8 cellular contexts compared by ENCODE assay signal in genomic region chr16:4767872-4768548, GRCh38. TPM values are rescaled to one million over a fixed set of nuclear protein-coding genes. Genes with fewer than 3 reads are reported as not detected.
A peak's percentile ranks its signal among the peaks of the same experiment; 100 is the strongest.
DNase-seq lines count a peak whose midpoint lies in the region; TF ChIP-seq lines count a peak whose summit lies in the region.

No MANE protein-coding gene starts in this region.

- peaks cover 19% of the 10 kb centered on the region for H3K4me1 ChIP-seq in testis

- H3K4me1 Mint-ChIP-seq in T-helper 1 cell treated with Interleukin-12 subunit alpha and Interleukin-12 subunit beta and Interleukin-4 antibody, amounts not matched to agents 30 μg/mL and 1 μg/mL, for 36 hours (ENCODE audit: low read depth): peaks cover 21% of the 10 kb centered on the region

- intact Hi-C loops in testis (cut with DNase I; ENCODE audit: low total_unique reads): loop anchor here (10.0 kb wide), 1 partner anchor 163 kb away; no protein-coding TSS in a partner anchor

- TF ChIP-seq CTCF in astrocyte of the cerebellum (IDR thresholded peaks at IDR 0.05; ENCODE audit: low read depth, low read length, missing control alignments) (no peak), testis (IDR thresholded peaks at IDR 0.05) (no peak)

- peak overlapping the region; percentile 86 for H3K27ac Mint-ChIP-seq in T-helper 1 cell treated with Interleukin-12 subunit alpha and Interleukin-12 subunit beta and Interleukin-4 antibody, amounts not matched to agents 30 μg/mL and 1 μg/mL, for 36 hours

- H3K27me3 ChIP-seq in layer of hippocampus (ENCODE audit: control insufficient read depth, insufficient read depth, low read length) (no peaks in the 10 kb centered on the region), testis (no peaks in the 10 kb centered on the region)

- in situ Hi-C loops in astrocyte of the cerebellum (cut with HindIII; ENCODE audit: low sequenced_read_pairs): loop anchor here (5.0 kb wide), 1 partner anchor 49 kb away; no protein-coding TSS in a partner anchor

- H3K27ac ChIP-seq in layer of hippocampus (ENCODE audit: low read depth, low read length): peak overlapping the region; percentile 83
- peak overlapping the region; percentile 61 to 96 for H3K27ac ChIP-seq in testis

- no peaks in the 10 kb centered on the region for H3K36me3 ChIP-seq in testis (ENCODE audit: low read depth, missing control alignments)

- TF ChIP-seq POLR2A in testis (IDR thresholded peaks at IDR 0.05): no peak

- H3K9me3 Mint-ChIP-seq in T-helper 1 cell treated with Interleukin-12 subunit alpha and Interleukin-12 subunit beta and Interleukin-4 antibody, amounts not matched to agents 30 μg/mL and 1 μg/mL, for 36 hours: no peaks in the 10 kb centered on the region

- H3K9me3 ChIP-seq in testis: no peaks in the 10 kb centered on the region

- WGBS in testis, 2 donors: 27 to 41% methylated on average over 17 of the region's 17 CpGs

- H3K4me3 Mint-ChIP-seq in T-helper 1 cell treated with Interleukin-12 subunit alpha and Interleukin-12 subunit beta and Interleukin-4 antibody, amounts not matched to agents 30 μg/mL and 1 μg/mL, for 36 hours: peak overlapping the region; percentile 94

- H3K4me3 ChIP-seq in astrocyte of the cerebellum (ENCODE audit: low read depth, low read length): peak overlapping the region; percentile 49
- peak overlapping the region; percentile 55 to 99 for H3K4me3 ChIP-seq in testis

- no peaks in the 10 kb centered on the region for H3K27me3 Mint-ChIP-seq in T-helper 1 cell treated with Interleukin-12 subunit alpha and Interleukin-12 subunit beta and Interleukin-4 antibody, amounts not matched to agents 30 μg/mL and 1 μg/mL, for 36 hours (ENCODE audit: low read depth)

- no peak for DNase-seq in T-helper 1 cell
- peak; percentile 6 for DNase-seq in LoVo (ENCODE audit: low spot score)
- DNase-seq in astrocyte of the cerebellum (ENCODE audit: low read depth): no peak
- peak; percentile 52 for DNase-seq in testis
- DNase-seq in NCI-H1105 (lab: John Stamatoyannopoulos, UW): no peak
- DNase-seq in effector CD8-positive, alpha-beta T cell (lab: John Stamatoyannopoulos, UW): no peak

- H3K36me3 Mint-ChIP-seq in T-helper 1 cell treated with Interleukin-12 subunit alpha and Interleukin-12 subunit beta and Interleukin-4 antibody, amounts not matched to agents 30 μg/mL and 1 μg/mL, for 36 hours (ENCODE audit: low read depth): peaks cover 6% of the 10 kb centered on the region

RNA-seq across cellular contexts. Expression of gene ZNF500, which starts 1.0 kb away (rescaled TPM):
- total RNA-seq in testis: 10 to 100 TPM; 24.3 to 24.9 TPM
- polyA plus RNA-seq in testis (ENCODE audit: insufficient read depth, low read depth, low replicate concordance): 12.5 TPM

RNA-seq across cellular contexts. Expression of gene SEPTIN12, which starts 20.1 kb away (rescaled TPM):
- total RNA-seq in testis: 10 to 100 TPM; 61.0 to 68.1 TPM
- polyA plus RNA-seq in testis (ENCODE audit: insufficient read depth, low read depth, low replicate concordance): 310 TPM

RNA-seq across cellular contexts. Expression of gene SMIM22, which starts 27.2 kb away (rescaled TPM):
- total RNA-seq in testis: 1 to 10 TPM; 6.1 to 9.8 TPM
- 41.3 TPM for polyA plus RNA-seq in testis (ENCODE audit: insufficient read depth, low read depth, low replicate concordance)

RNA-seq across cellular contexts. Expression of gene DNAAF8, which starts 33.7 kb away (rescaled TPM):
- total RNA-seq in testis: 10 to 100 TPM; 61.6 to 70.0 TPM
- polyA plus RNA-seq in testis (ENCODE audit: insufficient read depth, low read depth, low replicate concordance): 238 TPM

RNA-seq across cellular contexts. Expression of gene ANKS3, which starts 33.9 kb away (rescaled TPM):
- 10 to 100 TPM; 40.4 to 40.6 TPM for total RNA-seq in testis
- 18.6 TPM for polyA plus RNA-seq in testis (ENCODE audit: insufficient read depth, low read depth, low replicate concordance)

Comparison
In these comparisons a context has a peak if more than half of its experiments do, and no peak if none do; other contexts are left out.
1. DNase-seq: peak in LoVo (single experiment) and testis (single experiment); none in T-helper 1 cell (0 of 5), astrocyte of the cerebellum (single experiment), NCI-H1105 (single experiment) and effector CD8-positive, alpha-beta T cell (single experiment).